In the genomic region with DNA sequence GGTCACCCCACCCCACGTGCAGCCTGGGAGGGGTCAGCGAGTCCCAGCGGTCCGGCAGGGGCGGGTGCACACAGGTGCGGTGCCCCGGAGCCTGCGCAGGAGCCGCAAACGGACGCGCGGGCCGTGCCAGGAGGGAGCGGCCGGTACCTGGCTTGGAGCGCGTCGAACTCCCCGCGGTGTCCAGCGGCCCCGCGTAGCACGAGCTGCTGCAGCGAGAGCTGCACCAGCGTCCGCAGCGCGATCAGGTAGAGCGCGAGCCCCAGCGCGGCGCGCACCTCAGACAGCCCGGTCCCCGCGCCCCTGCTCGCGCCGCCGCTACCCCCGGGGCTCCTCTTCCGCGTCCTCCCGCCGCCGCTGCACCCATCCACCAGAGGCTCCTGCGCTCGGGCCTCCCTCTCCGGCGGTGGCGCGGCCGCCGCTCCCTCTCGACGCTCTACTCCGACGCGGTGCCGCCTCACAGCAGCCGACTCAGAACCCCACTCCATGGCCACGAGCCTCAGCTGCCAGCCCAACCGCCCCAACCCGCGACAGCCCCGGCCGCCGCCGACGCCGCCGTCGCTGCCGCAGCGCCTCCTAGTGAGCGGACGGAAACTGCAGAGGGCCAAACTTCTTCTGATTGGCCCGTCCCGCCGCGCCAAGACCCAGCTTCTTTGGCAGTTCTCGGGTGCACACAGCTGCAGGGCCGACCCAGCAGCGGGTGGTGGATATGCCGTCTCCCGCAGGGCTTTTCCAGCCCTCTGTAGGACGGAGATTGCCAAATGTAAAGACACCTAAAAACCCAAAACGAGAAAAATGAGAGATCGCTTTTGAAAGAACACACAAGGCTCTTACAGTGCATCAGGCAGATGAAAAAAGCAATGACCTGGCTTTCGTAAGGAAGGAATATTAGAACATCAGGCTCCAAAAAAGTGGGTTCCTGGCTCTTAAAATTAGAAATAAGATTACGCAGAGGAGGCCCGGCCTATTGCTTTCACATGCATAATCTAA, we compare ENCODE assay signal across 1 cellular context.
A peak's percentile ranks its signal among the peaks of the same experiment; 100 is the strongest.
TF ChIP-seq lines count a peak whose summit lies in the region.

A gene with protein sequence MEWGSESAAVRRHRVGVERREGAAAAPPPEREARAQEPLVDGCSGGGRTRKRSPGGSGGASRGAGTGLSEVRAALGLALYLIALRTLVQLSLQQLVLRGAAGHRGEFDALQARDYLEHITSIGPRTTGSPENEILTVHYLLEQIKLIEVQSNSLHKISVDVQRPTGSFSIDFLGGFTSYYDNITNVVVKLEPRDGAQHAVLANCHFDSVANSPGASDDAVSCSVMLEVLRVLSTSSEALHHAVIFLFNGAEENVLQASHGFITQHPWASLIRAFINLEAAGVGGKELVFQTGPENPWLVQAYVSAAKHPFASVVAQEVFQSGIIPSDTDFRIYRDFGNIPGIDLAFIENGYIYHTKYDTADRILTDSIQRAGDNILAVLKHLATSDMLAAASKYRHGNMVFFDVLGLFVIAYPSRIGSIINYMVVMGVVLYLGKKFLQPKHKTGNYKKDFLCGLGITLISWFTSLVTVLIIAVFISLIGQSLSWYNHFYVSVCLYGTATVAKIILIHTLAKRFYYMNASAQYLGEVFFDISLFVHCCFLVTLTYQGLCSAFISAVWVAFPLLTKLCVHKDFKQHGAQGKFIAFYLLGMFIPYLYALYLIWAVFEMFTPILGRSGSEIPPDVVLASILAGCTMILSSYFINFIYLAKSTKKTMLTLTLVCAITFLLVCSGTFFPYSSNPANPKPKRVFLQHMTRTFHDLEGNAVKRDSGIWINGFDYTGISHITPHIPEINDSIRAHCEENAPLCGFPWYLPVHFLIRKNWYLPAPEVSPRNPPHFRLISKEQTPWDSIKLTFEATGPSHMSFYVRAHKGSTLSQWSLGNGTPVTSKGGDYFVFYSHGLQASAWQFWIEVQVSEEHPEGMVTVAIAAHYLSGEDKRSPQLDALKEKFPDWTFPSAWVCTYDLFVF (minus strand): TSS at position 575 of the 987 bp plus-strand sequence. CDS start 90 bp downstream, at position 485.

TF ChIP-seq in GM12878, 131 proteins besides CTCF, POLR2A, EP300 and RAD21 (continued from another document and continues in another):
- TF ChIP-seq RFX5 (IDR thresholded peaks at IDR 0.05; ENCODE audit: low read depth, low read length) (peak; percentile 50; the same call in 1 of the 2 replicates), YY1 (IDR thresholded peaks at IDR 0.05; ENCODE audit: low read depth, low read length) (peak; percentile 78), DPF2 (IDR thresholded peaks at IDR 0.05) (peak; percentile 87; the same call in 1 of the 2 replicates), BRCA1 (IDR thresholded peaks at IDR 0.05; ENCODE audit: low read depth, low read length) (no peak), NR2F1 (conservative IDR thresholded peaks at IDR 0.05) (peak; percentile 52), POLR2AphosphoS2 (IDR thresholded peaks at IDR 0.05; ENCODE audit: low read depth, low read length) (0 out of 2 replicates have a peak, but pooled peaks have one; percentile 1), LARP7 (IDR thresholded peaks at IDR 0.05) (peak; percentile 96), SMARCA5 (IDR thresholded peaks at IDR 0.05) (peak; percentile 98), GABPA (IDR thresholded peaks at IDR 0.05; ENCODE audit: low read depth) (no peak), PAX5 (IDR thresholded peaks at IDR 0.05; ENCODE audit: borderline replicate concordance, low read depth, low read length) (0 out of 2 replicates have a peak, but pooled peaks have one; percentile 12), NFYA (IDR thresholded peaks at IDR 0.05; ENCODE audit: borderline replicate concordance, low read depth, low read length) (no peak), ATF7 (IDR thresholded peaks at IDR 0.05; ENCODE audit: low read depth) (0 out of 2 replicates have a peak, but pooled peaks have one; percentile 9), HCFC1 (IDR thresholded peaks at IDR 0.05; ENCODE audit: low read length) (peak; percentile 33; the same call in 1 of the 2 replicates), NBN (IDR thresholded peaks at IDR 0.05) (no peak), TAF1 (IDR thresholded peaks at IDR 0.05; ENCODE audit: borderline replicate concordance, low read depth, low read length) (peak; percentile 73; the same call in 1 of the 2 replicates), MXI1 (IDR thresholded peaks at IDR 0.05; ENCODE audit: low read depth, low read length) (peak; percentile 59), PKNOX1 (IDR thresholded peaks at IDR 0.05) (peak; percentile 19; the same call in 1 of the 2 replicates), ZSCAN29 (IDR thresholded peaks at IDR 0.05) (peak; percentile 22; the same call in 1 of the 2 replicates), CHD2 (IDR thresholded peaks at IDR 0.05; ENCODE audit: borderline replicate concordance, low read depth, low read length) (0 out of 2 replicates have a peak, but pooled peaks have one; percentile 32), TCF3 (IDR thresholded peaks at IDR 0.05; ENCODE audit: borderline replicate concordance, insufficient read depth, low read depth, low read length) (peak; percentile 80; the same call in 1 of the 2 replicates), BHLHE40 (IDR thresholded peaks at IDR 0.05; ENCODE audit: borderline replicate concordance in 1 of 2, low read depth in 2 of 2, low read length in 1 of 2) (peak in 1 of 2 experiments; percentile 54; a peak in 3 of 4 replicates), RB1 (IDR thresholded peaks at IDR 0.05; ENCODE audit: borderline replicate concordance) (peak; percentile 73; the same call in 1 of the 2 replicates), SP1 (IDR thresholded peaks at IDR 0.05; ENCODE audit: low read depth, low read length) (peak; percentile 20), GATAD2B (conservative IDR thresholded peaks at IDR 0.05; ENCODE audit: low read depth) (peak; percentile 94), IKZF1 (conservative IDR thresholded peaks at IDR 0.05) (peak; percentile 87), EED (IDR thresholded peaks at IDR 0.05; ENCODE audit: low read depth) (no peak), SRF (IDR thresholded peaks at IDR 0.05; ENCODE audit: low read depth in 2 of 2, low read length in 2 of 2) (0 out of 4 replicates have a peak, but pooled peaks of 1 of the 2 experiments have one; percentile 29), CREB1 (IDR thresholded peaks at IDR 0.05; ENCODE audit: low read depth) (peak; percentile 71), BACH1 (IDR thresholded peaks at IDR 0.05; ENCODE audit: borderline replicate concordance) (peak; percentile 89; the same call in 1 of the 2 replicates), MEF2A (IDR thresholded peaks at IDR 0.05; ENCODE audit: insufficient read depth, low read depth, low read length) (0 out of 2 replicates have a peak, but pooled peaks have one; percentile 23), RELA (IDR thresholded peaks at IDR 0.05; ENCODE audit: borderline replicate concordance, partially characterized antibody) (peak; percentile 80)
- TF ChIP-seq, protein P1, sequence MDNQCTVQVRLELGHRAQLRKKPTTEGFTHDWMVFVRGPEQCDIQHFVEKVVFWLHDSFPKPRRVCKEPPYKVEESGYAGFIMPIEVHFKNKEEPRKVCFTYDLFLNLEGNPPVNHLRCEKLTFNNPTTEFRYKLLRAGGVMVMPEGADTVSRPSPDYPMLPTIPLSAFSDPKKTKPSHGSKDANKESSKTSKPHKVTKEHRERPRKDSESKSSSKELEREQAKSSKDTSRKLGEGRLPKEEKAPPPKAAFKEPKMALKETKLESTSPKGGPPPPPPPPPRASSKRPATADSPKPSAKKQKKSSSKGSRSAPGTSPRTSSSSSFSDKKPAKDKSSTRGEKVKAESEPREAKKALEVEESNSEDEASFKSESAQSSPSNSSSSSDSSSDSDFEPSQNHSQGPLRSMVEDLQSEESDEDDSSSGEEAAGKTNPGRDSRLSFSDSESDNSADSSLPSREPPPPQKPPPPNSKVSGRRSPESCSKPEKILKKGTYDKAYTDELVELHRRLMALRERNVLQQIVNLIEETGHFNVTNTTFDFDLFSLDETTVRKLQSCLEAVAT (IDR thresholded peaks at IDR 0.05): 0 out of 2 replicates have a peak, but pooled peaks have one; percentile 28
- TF ChIP-seq, protein P2, sequence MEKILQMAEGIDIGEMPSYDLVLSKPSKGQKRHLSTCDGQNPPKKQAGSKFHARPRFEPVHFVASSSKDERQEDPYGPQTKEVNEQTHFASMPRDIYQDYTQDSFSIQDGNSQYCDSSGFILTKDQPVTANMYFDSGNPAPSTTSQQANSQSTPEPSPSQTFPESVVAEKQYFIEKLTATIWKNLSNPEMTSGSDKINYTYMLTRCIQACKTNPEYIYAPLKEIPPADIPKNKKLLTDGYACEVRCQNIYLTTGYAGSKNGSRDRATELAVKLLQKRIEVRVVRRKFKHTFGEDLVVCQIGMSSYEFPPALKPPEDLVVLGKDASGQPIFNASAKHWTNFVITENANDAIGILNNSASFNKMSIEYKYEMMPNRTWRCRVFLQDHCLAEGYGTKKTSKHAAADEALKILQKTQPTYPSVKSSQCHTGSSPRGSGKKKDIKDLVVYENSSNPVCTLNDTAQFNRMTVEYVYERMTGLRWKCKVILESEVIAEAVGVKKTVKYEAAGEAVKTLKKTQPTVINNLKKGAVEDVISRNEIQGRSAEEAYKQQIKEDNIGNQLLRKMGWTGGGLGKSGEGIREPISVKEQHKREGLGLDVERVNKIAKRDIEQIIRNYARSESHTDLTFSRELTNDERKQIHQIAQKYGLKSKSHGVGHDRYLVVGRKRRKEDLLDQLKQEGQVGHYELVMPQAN (conservative IDR thresholded peaks at IDR 0.05): peak; percentile 88
- TF ChIP-seq, protein P3, sequence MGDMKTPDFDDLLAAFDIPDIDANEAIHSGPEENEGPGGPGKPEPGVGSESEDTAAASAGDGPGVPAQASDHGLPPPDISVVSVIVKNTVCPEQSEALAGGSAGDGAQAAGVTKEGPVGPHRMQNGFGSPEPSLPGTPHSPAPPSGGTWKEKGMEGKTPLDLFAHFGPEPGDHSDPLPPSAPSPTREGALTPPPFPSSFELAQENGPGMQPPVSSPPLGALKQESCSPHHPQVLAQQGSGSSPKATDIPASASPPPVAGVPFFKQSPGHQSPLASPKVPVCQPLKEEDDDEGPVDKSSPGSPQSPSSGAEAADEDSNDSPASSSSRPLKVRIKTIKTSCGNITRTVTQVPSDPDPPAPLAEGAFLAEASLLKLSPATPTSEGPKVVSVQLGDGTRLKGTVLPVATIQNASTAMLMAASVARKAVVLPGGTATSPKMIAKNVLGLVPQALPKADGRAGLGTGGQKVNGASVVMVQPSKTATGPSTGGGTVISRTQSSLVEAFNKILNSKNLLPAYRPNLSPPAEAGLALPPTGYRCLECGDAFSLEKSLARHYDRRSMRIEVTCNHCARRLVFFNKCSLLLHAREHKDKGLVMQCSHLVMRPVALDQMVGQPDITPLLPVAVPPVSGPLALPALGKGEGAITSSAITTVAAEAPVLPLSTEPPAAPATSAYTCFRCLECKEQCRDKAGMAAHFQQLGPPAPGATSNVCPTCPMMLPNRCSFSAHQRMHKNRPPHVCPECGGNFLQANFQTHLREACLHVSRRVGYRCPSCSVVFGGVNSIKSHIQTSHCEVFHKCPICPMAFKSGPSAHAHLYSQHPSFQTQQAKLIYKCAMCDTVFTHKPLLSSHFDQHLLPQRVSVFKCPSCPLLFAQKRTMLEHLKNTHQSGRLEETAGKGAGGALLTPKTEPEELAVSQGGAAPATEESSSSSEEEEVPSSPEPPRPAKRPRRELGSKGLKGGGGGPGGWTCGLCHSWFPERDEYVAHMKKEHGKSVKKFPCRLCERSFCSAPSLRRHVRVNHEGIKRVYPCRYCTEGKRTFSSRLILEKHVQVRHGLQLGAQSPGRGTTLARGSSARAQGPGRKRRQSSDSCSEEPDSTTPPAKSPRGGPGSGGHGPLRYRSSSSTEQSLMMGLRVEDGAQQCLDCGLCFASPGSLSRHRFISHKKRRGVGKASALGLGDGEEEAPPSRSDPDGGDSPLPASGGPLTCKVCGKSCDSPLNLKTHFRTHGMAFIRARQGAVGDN (IDR thresholded peaks at IDR 0.05): peak; percentile 61; the same call in 1 of the 2 replicates
- TF ChIP-seq, protein P4, sequence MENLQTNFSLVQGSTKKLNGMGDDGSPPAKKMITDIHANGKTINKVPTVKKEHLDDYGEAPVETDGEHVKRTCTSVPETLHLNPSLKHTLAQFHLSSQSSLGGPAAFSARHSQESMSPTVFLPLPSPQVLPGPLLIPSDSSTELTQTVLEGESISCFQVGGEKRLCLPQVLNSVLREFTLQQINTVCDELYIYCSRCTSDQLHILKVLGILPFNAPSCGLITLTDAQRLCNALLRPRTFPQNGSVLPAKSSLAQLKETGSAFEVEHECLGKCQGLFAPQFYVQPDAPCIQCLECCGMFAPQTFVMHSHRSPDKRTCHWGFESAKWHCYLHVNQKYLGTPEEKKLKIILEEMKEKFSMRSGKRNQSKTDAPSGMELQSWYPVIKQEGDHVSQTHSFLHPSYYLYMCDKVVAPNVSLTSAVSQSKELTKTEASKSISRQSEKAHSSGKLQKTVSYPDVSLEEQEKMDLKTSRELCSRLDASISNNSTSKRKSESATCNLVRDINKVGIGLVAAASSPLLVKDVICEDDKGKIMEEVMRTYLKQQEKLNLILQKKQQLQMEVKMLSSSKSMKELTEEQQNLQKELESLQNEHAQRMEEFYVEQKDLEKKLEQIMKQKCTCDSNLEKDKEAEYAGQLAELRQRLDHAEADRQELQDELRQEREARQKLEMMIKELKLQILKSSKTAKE (IDR thresholded peaks at IDR 0.05; ENCODE audit: low read depth, poor library complexity, severe bottlenecking): no peak
- TF ChIP-seq, protein P5, sequence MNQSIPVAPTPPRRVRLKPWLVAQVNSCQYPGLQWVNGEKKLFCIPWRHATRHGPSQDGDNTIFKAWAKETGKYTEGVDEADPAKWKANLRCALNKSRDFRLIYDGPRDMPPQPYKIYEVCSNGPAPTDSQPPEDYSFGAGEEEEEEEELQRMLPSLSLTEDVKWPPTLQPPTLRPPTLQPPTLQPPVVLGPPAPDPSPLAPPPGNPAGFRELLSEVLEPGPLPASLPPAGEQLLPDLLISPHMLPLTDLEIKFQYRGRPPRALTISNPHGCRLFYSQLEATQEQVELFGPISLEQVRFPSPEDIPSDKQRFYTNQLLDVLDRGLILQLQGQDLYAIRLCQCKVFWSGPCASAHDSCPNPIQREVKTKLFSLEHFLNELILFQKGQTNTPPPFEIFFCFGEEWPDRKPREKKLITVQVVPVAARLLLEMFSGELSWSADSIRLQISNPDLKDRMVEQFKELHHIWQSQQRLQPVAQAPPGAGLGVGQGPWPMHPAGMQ (IDR thresholded peaks at IDR 0.05; ENCODE audit: borderline replicate concordance): no peak
